Comparison of ENCODE assay signal across 8 cellular contexts in genomic region chr10:93198401-93199175, GRCh38.
A peak's percentile ranks its signal among the peaks of the same experiment; 100 is the strongest.
DNase-seq lines count a peak whose midpoint lies in the region; TF ChIP-seq lines count a peak whose summit lies in the region.

No MANE protein-coding gene starts in this region.

- H3K36me3 ChIP-seq in esophagus (ENCODE audit: control insufficient read depth in 2 of 2, insufficient read depth in 2 of 2, low read length in 1 of 2) = no peaks in the 10 kb centered on the region

- no peak for TF ChIP-seq CTCF in NB4 (IDR thresholded peaks at IDR 0.05; ENCODE audit: low read depth, low read length)

- TF ChIP-seq POLR2A in NB4 (IDR thresholded peaks at IDR 0.05; ENCODE audit: extremely low read depth, insufficient read length) = no peak

- no peaks in the 10 kb centered on the region for H3K4me1 ChIP-seq in esophagus (ENCODE audit: control insufficient read depth in 2 of 2, insufficient read depth in 2 of 2, low read length in 1 of 2)

- H3K27ac ChIP-seq in esophagus (ENCODE audit: low read depth in 2 of 2, low read length in 1 of 2) = no peak overlapping the region

- 22 to 24% methylated on average over 9 of the region's 9 CpGs for WGBS in esophagus, 2 donors

- no peaks in the 10 kb centered on the region for H3K9me3 ChIP-seq in esophagus (ENCODE audit: control insufficient read depth in 2 of 2, insufficient read depth in 1 of 2, low read depth in 1 of 2, low read length in 1 of 2)

- peak; percentile 70 for DNase-seq in AG08395 (ENCODE audit: low spot score)
- DNase-seq in NB4 (ENCODE audit: low read depth) = no peak
- peak; percentile 32 for DNase-seq in myocyte (ENCODE audit: low read depth)
- no peak for DNase-seq in glomerular visceral epithelial cell (ENCODE audit: extremely low spot score)
- no peak for DNase-seq in RKO (ENCODE audit: low spot score)
- DNase-seq in stimulated activated CD4-positive, alpha-beta T cell treated with anti-CD3 and anti-CD28 coated beads, Interleukin-4, amount 100 ng/mL, for 4 hours = no peak
- no peak for DNase-seq in NCI-H1417 treated with DMSO at 0.1 percent for 48 hours (lab: John Stamatoyannopoulos, UW)

- no peaks in the 10 kb centered on the region for H3K27me3 ChIP-seq in esophagus (ENCODE audit: control insufficient read depth in 1 of 2, insufficient read depth in 2 of 2, low read length in 2 of 2)

- H3K4me3 ChIP-seq in NB4 (ENCODE audit: low read depth, low read length) (peak overlapping the region; percentile 32), esophagus (ENCODE audit: low read depth in 1 of 2, low read length in 2 of 2) (peak overlapping the region; percentile 27 to 45)

Comparison
In these comparisons a context has a peak if more than half of its experiments do, and no peak if none do; other contexts are left out.
1. DNase-seq: peak in AG08395 (single experiment) and myocyte (single experiment); none in NB4 (single experiment), glomerular visceral epithelial cell (single experiment), RKO (single experiment), stimulated activated CD4-positive, alpha-beta T cell treated with anti-CD3 and anti-CD28 coated beads, Interleukin-4, amount 100 ng/mL, for 4 hours (0 of 2) and NCI-H1417 treated with DMSO at 0.1 percent for 48 hours (single experiment).